In genomic region chr2:222427606-222428320, GRCh38 we compare ENCODE assay signal across 9 cellular contexts. TPM values are rescaled to one million over a fixed set of nuclear protein-coding genes. Genes with fewer than 3 reads are reported as not detected.
DNase-seq lines count a peak whose midpoint lies in the region; ATAC-seq, FAIRE-seq and TF ChIP-seq lines count a peak whose summit lies in the region.
"Had no signal": no experiment of that assay in that cellular context is flagged by ENCODE, and none has a peak within 500 bp of the region (broad histone marks: within the 10 kb centered on the region; RNA-seq: fewer than 3 reads in every experiment).

No MANE protein-coding gene starts in this region.

- H3K4me1 ChIP-seq in GM12878 (ENCODE audit: control insufficient read depth, insufficient read depth, low read length): peaks cover 41% of the 10 kb centered on the region

- 4% methylated on average over 4 of the region's 4 CpGs for WGBS in GM12878 (ENCODE audit: insufficient coverage, insufficient replicate concordance, low lambda C conversion rate, missing lambda C conversion rate)

- TF ChIP-seq CTCF in CD4-positive, alpha-beta T cell (IDR thresholded peaks at IDR 0.05): no peak
- no peak for TF ChIP-seq CTCF in GM12878 (IDR thresholded peaks at IDR 0.05 in 2 of 3, conservative IDR thresholded peaks at IDR 0.05 in 1 of 3; ENCODE audit: control insufficient read depth in 2 of 3, extremely low read depth in 1 of 3, insufficient read depth in 1 of 3, low read depth in 3 of 3, low read length in 3 of 3)

- no peak for TF ChIP-seq RAD21 in GM12878 (IDR thresholded peaks at IDR 0.05; ENCODE audit: insufficient read depth, low read depth, low read length)

- peak in 1 of 2 experiments; percentile 21; a peak in 1 of 4 replicates for TF ChIP-seq EP300 in GM12878 (IDR thresholded peaks at IDR 0.05; ENCODE audit: borderline replicate concordance in 1 of 2, control insufficient read depth in 1 of 2, low read depth in 2 of 2, low read length in 2 of 2)

- H3K27ac Mint-ChIP-seq in CD4-positive, alpha-beta T cell: peak overlapping the region; percentile 70

- H3K4me1 Mint-ChIP-seq in CD4-positive, alpha-beta T cell (ENCODE audit: low read depth): peaks cover 45% of the 10 kb centered on the region

- H3K36me3 Mint-ChIP-seq in CD4-positive, alpha-beta T cell (ENCODE audit: low read depth): peaks cover 7% of the 10 kb centered on the region

- no peak for DNase-seq in CD4-positive, alpha-beta T cell
- DNase-seq in GM12878 (ENCODE audit: low read depth, low spot score) (no peak), NCI-H82 treated with DMSO at 0.1 percent for 48 hours (lab: John Stamatoyannopoulos, UW; ENCODE audit: unreplicated experiment) (no peak), RPMI8226 (no peak), NCI-H2227 treated with DMSO at 0.1 percent for 48 hours (lab: John Stamatoyannopoulos, UW) (no peak), NCI-H446 treated with DMSO at 0.1 percent for 48 hours (lab: John Stamatoyannopoulos, UW) (no peak)

- in situ Hi-C loops in GM12878 (cut with MboI): loop anchor here (5.0 kb wide), 1 partner anchor 105 kb away; a partner anchor contains a TSS

- CTCF ChIA-PET in CD4-positive, alpha-beta T cell (lab: Charles Lee): no interaction called here
- CTCF ChIA-PET in GM12878 (lab: Yijun Ruan, JAX): interaction anchor here (1.5 to 3.5 kb wide), 5 partner anchors 20 to 134 kb away, joined by 3 to 19 read pairs (median 6); no protein-coding TSS in a partner anchor

- no peaks in the 10 kb centered on the region for H3K9me3 Mint-ChIP-seq in CD4-positive, alpha-beta T cell

- H3K4me3 Mint-ChIP-seq in CD4-positive, alpha-beta T cell: peak overlapping the region; percentile 66

- SMC1A ChIA-PET in GM12878 (lab: Charles Lee; ENCODE audit: uncharacterized antibody, unreplicated experiment): interaction anchor here (1.3 to 6.8 kb wide), 5 partner anchors 20 to 177 kb away, joined by 4 to 40 read pairs (median 10); a partner anchor contains a TSS

- no peaks in the 10 kb centered on the region for H4K20me1 ChIP-seq in GM12878 (ENCODE audit: control insufficient read depth, insufficient read depth)

- intact Hi-C loops in CD4-positive, alpha-beta T cell (cut with DNase I, micrococcal nuclease): loop anchor here in 1 of 2 experiments (10.0 kb wide), 1 partner anchor 113 kb away; no protein-coding TSS in a partner anchor
- intact Hi-C loops in GM12878 (cut with micrococcal nuclease; ENCODE audit: unreplicated experiment): loop anchor here (1.0 to 5.0 kb wide), 2 partner anchors 24 to 225 kb away; no protein-coding TSS in a partner anchor

- H3K4me2 ChIP-seq in GM12878 (ENCODE audit: control insufficient read depth, insufficient read depth): peak overlapping the region; percentile 96

- no TSS peak for BruUV-seq in GM12878 (replicated peaks; lab: Mats Ljungman, UMichigan)

- H3K27ac ChIP-seq in CD4-positive, alpha-beta T cell (ENCODE audit: low read depth, low read length): no peak overlapping the region
- peak overlapping the region; percentile 89 for H3K27ac ChIP-seq in GM12878 (ENCODE audit: control insufficient read depth, insufficient read depth)

- H3K27me3 Mint-ChIP-seq in CD4-positive, alpha-beta T cell: peaks cover 42% of the 10 kb centered on the region

- TF ChIP-seq POLR2A in GM19193 (IDR thresholded peaks at IDR 0.05; ENCODE audit: extremely low read depth, insufficient read depth, insufficient read length): peak; percentile 23
- no peak for TF ChIP-seq POLR2A in GM12878 (IDR thresholded peaks at IDR 0.05; ENCODE audit: low read depth, low read length)

- peak overlapping the region; percentile 71 for H3K9ac ChIP-seq in GM12878 (ENCODE audit: control insufficient read depth, insufficient read depth, low read length)

- FAIRE-seq in GM12878 (lab: Jason Lieb, UNC): no peak

- POLR2A ChIA-PET in CD4-positive, alpha-beta T cell (lab: Charles Lee): no interaction called here
- POLR2A ChIA-PET in GM12878 (lab: Charles Lee): interaction anchor here (0.7 kb wide), 1 partner anchor 39 kb away, joined by 3 read pairs; no protein-coding TSS in a partner anchor

- no peak for ATAC-seq in CD4-positive, alpha-beta T cell (ENCODE audit: poor library complexity)
- ATAC-seq in HG03066 (IDR thresholded peaks at IDR 0.05; ENCODE audit: low read depth, unreplicated experiment) (peak; percentile 52), GM12878 (peak; percentile 41)

- H2AFZ ChIP-seq in GM12878 (ENCODE audit: control insufficient read depth, low read depth, low read length): peak overlapping the region; percentile 68

- H3K36me3 ChIP-seq in GM12878 (ENCODE audit: control insufficient read depth in 2 of 2, insufficient read depth in 2 of 2, low read length in 1 of 2): no peaks in the 10 kb centered on the region

- RAD21 ChIA-PET in GM12878 (lab: Charles Lee; ENCODE audit: unreplicated experiment): interaction anchor here (1.1 to 9.4 kb wide), 3 partner anchors 23 to 114 kb away, joined by 3 to 119 read pairs (median 10); a partner anchor contains a TSS

- peak overlapping the region; percentile 73 for H3K4me3 ChIP-seq in GM12878

- peaks cover 80% of the 10 kb centered on the region for H3K79me2 ChIP-seq in GM12878 (ENCODE audit: control insufficient read depth, insufficient read depth, low read length)

- no peaks in the 10 kb centered on the region for H3K9me3 ChIP-seq in CD4-positive, alpha-beta T cell (ENCODE audit: control insufficient read depth, low read length)
- peaks cover 8% of the 10 kb centered on the region for H3K9me3 ChIP-seq in GM12878 (replicated peaks; ENCODE audit: control insufficient read depth, insufficient read depth, low read length)

- peaks cover 22% of the 10 kb centered on the region for H3K27me3 ChIP-seq in CD4-positive, alpha-beta T cell (ENCODE audit: control insufficient read depth, insufficient read depth, low read length)
- H3K27me3 ChIP-seq in GM12878 (replicated peaks in 1 of 2; ENCODE audit: control insufficient read depth in 2 of 2, insufficient read depth in 2 of 2, low read length in 1 of 2): no peaks in the 10 kb centered on the region

TF ChIP-seq in GM12878, 131 proteins besides CTCF, POLR2A, EP300 and RAD21 (continues in another document):
- TF ChIP-seq RFX5 (IDR thresholded peaks at IDR 0.05; ENCODE audit: low read depth, low read length) (no peak), ATF7 (IDR thresholded peaks at IDR 0.05; ENCODE audit: low read depth) (peak; percentile 89), IRF5 (IDR thresholded peaks at IDR 0.05; ENCODE audit: borderline replicate concordance) (no peak), ZBTB11 (CRISPR knock-in tag; IDR thresholded peaks at IDR 0.05) (no peak), SMARCA5 (IDR thresholded peaks at IDR 0.05) (no peak; the same call in 1 of the 2 replicates), STAT1 (conservative IDR thresholded peaks at IDR 0.05) (no peak), MYB (IDR thresholded peaks at IDR 0.05; ENCODE audit: borderline replicate concordance, low read depth, low read length) (no peak), IRF4 (IDR thresholded peaks at IDR 0.05; ENCODE audit: low read depth, low read length) (no peak), NR2F1 (conservative IDR thresholded peaks at IDR 0.05) (no peak)

RNA-seq across cellular contexts. Expression of gene SGPP2, which starts 3.4 kb away (rescaled TPM):
- total RNA-seq in CD4-positive, alpha-beta T cell: 1 to 10 TPM; 1.7 TPM
- total RNA-seq in GM12878 (2013; cell fraction: nucleolus; rRNA removed): 57.3 and 60.2 TPM in 2 replicates
- total RNA-seq in GM12878 (2014; rRNA removed) (12.8 and 14.6 TPM in 2 replicates), GM12878 (2014; rRNA removed; fragmentation: Illumina TruSeq; extraction: Trizol) (13.4 and 13.6 TPM in 2 replicates), GM12878 (2021) (19.8 and 20.7 TPM in 2 replicates)
- 16.4 TPM for polyA plus RNA-seq in GM12878 (2011; ENCODE audit: low read depth)
- polyA plus RNA-seq in GM12878 (2011; rRNA removed) (75.4 and 84.9 TPM in 2 replicates), GM12878 (2014; fragmentation: Illumina TruSeq; extraction: Trizol) (23.8 and 23.9 TPM in 2 replicates), GM12878 (2014; fragmentation: Nextera tagmentation; extraction: Ambion mirVana) (1 to 10 TPM; 3.5 to 3.7 TPM), GM12878 (2014; rRNA removed) (13.2 and 15.2 TPM in 2 replicates), GM12878 (2016; fragmentation: Nextera tagmentation; extraction: Ambion mirVana) (1 to 10 TPM; 5.3 to 5.6 TPM)
- polyA plus RNA-seq in GM12878 (2011; cell fraction: cytosol; rRNA removed): 85.2 and 107 TPM in 2 replicates
- polyA plus RNA-seq in GM12878 (2011; cell fraction: nucleus; rRNA removed): 32.9 and 35.2 TPM in 2 replicates
- 17.6 and 19.0 TPM in 2 replicates for polyA plus RNA-seq in GM12878 (2012)
- 137 and 160 TPM in 2 replicates for polyA minus RNA-seq in GM12878 (2011; rRNA and poly(A)+ RNA removed)
- 33.9 and 42.1 TPM in 2 replicates for polyA minus RNA-seq in GM12878 (2011; cell fraction: cytosol; rRNA and poly(A)+ RNA removed)
- polyA minus RNA-seq in GM12878 (2011; cell fraction: nucleus; rRNA and poly(A)+ RNA removed): 16.9 and 30.0 TPM in 2 replicates
- total RNA-seq: glomerular endothelial cell had no signal

Comparison
In these comparisons a context has a peak if more than half of its experiments do, and no peak if none do; other contexts are left out.
1. RNA of gene SGPP2, which starts 3.4 kb away (total RNA-seq): 12.8 to 60.2 TPM in GM12878; 1.7 TPM in CD4-positive, alpha-beta T cell; every median in the first group is over 4 times any median in the second.